ENCODE assay signal across 7 cellular contexts in the genomic region with DNA sequence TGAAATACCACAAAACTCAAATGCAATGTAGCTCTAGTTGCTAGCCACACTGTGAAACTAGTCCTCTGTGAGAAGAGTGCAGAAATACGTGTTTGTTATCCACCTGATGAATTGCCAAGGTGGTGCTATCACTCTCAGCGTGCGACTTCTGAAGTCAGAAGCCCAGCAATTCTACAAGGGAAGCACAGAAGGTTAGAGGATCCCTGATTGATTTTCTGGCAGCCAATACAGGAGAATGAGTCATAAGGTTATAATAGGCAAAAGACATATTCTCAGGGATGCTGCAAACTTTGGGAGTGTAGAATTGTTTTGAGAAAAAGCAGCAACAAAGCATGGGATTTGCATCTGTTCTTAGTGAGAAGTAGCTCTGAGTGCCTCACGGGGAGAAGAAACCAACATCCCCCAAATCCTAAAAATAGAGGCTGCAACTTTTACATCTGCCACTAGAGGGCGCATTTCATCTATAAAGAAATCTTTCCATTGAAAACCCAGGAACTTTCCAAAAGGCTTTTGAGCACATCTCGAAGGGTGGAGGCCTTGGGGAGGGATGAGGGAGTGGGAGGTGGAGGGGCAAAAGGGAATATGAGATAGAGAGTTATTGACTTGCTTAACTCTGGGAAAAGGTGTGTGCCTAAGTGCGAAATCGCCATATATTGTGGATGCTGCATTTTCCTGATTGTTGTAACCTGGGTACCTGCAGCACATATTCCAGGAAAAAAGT.
A peak's percentile ranks its signal among the peaks of the same experiment; 100 is the strongest.
DNase-seq lines count a peak whose midpoint lies in the region; ATAC-seq and TF ChIP-seq lines count a peak whose summit lies in the region.

No MANE protein-coding gene starts in this region.

- H3K79me2 ChIP-seq in OCI-LY3 (ENCODE audit: low read length): no peaks in the 10 kb centered on the region

- H3K4me2 ChIP-seq in OCI-LY3 (ENCODE audit: low read length): peak overlapping the region; percentile 30

- TF ChIP-seq CTCF in OCI-LY3 (IDR thresholded peaks at IDR 0.05; ENCODE audit: low read depth, low read length): peak; percentile 90
- peak; percentile 19 to 98 (median 58) for TF ChIP-seq CTCF in thyroid gland (IDR thresholded peaks at IDR 0.05)

- TF ChIP-seq POLR2A in thyroid gland (IDR thresholded peaks at IDR 0.05): no peak

- no peaks in the 10 kb centered on the region for H4K20me1 ChIP-seq in OCI-LY3 (ENCODE audit: insufficient read depth, low read length)

- H3K4me3 ChIP-seq in OCI-LY3 (ENCODE audit: low read length) (no peak overlapping the region), thyroid gland (replicated peaks in 1 of 3) (no peak overlapping the region)

- H3K36me3 ChIP-seq in OCI-LY3 (replicated peaks; ENCODE audit: low read depth, low read length): no peaks in the 10 kb centered on the region
- no peaks in the 10 kb centered on the region for H3K36me3 ChIP-seq in thyroid gland

- H3K27ac ChIP-seq in OCI-LY3 (ENCODE audit: low read length) (no peak overlapping the region), caudate nucleus (ENCODE audit: low read depth, low read length) (no peak overlapping the region), thyroid gland (no peak overlapping the region)

- 40 to 44% methylated on average over 8 of the region's 8 CpGs for WGBS in thyroid gland, 2 donors

- no peaks in the 10 kb centered on the region for H3K27me3 ChIP-seq in OCI-LY3 (ENCODE audit: low read depth, low read length)
- H3K27me3 ChIP-seq in thyroid gland: no peaks in the 10 kb centered on the region

- H3K9me3 ChIP-seq in OCI-LY3 (ENCODE audit: insufficient read depth, low read length): no peaks in the 10 kb centered on the region
- no peaks in the 10 kb centered on the region for H3K9me3 ChIP-seq in thyroid gland

- peak; percentile 69 for ATAC-seq in left lobe of liver
- ATAC-seq in HG03442 (IDR thresholded peaks at IDR 0.05; ENCODE audit: unreplicated experiment): no peak

- intact Hi-C loops in thyroid gland (cut with DNase I): no loop called here

- DNase-seq in Daoy (ENCODE audit: low read depth) (peak; percentile 12), HT1080 (ENCODE audit: low read depth) (peak; percentile 42), caudate nucleus (lab: John Stamatoyannopoulos, UW) (peak in 36 of 61 donors; percentile 3 to 74 (median 27)), left lobe of liver (ENCODE audit: low spot score) (no peak), thyroid gland (peak; percentile 10 to 22)

- H3K4me1 ChIP-seq in OCI-LY3 (ENCODE audit: low read length) (peaks cover 3% of the 10 kb centered on the region; the same call in 1 of the 2 replicates), thyroid gland (no peaks in the 10 kb centered on the region)

- no peak overlapping the region for H2AFZ ChIP-seq in OCI-LY3 (ENCODE audit: low read depth, low read length)

- no peak overlapping the region for H3K9ac ChIP-seq in OCI-LY3 (ENCODE audit: low read length)
